1 cellular context compared by ENCODE assay signal in the genomic region with DNA sequence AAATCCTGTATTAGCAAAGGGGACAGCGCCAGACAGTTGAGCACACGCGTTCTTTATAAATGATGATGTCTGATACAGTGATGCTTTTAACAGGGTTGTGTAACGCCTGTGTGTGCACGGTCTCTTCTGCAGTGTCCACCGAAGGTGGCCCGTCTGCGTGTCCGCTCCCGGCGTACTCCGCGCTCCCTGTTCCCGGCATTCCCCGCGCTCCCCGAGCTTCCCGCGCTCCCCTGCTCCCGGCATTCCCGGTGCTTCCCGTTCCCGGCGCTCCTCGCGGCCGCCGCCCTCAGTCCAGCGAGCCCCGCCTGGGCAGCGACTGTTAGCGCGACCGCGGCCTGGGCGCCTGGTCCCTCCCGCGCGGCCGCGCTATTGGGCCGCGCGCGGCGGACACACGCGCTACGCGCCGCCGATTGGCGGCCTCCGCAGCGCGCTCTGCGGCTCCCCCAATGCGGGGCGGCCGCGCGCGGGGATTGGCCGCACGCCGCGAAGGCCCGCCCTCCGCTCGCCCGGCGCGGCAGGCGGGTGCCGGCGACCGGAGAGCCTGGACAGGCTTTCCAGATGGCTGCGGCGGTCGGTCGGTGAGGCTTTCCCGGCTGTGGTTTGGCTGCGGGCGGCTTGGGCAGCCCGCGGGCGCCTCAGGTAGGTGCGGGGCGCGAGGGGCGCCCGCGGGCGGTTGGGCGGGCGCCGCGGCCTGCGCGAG.
TF ChIP-seq lines count a peak whose summit lies in the region.

A gene (plus strand): TSS at position 497 of the 700 bp plus-strand sequence. CDS start 5,723 bp downstream, outside the sequence.

TF ChIP-seq in HepG2, 621 proteins besides CTCF, POLR2A, EP300 and RAD21 (continued from another document and continues in another):
- TF ChIP-seq, protein P1, sequence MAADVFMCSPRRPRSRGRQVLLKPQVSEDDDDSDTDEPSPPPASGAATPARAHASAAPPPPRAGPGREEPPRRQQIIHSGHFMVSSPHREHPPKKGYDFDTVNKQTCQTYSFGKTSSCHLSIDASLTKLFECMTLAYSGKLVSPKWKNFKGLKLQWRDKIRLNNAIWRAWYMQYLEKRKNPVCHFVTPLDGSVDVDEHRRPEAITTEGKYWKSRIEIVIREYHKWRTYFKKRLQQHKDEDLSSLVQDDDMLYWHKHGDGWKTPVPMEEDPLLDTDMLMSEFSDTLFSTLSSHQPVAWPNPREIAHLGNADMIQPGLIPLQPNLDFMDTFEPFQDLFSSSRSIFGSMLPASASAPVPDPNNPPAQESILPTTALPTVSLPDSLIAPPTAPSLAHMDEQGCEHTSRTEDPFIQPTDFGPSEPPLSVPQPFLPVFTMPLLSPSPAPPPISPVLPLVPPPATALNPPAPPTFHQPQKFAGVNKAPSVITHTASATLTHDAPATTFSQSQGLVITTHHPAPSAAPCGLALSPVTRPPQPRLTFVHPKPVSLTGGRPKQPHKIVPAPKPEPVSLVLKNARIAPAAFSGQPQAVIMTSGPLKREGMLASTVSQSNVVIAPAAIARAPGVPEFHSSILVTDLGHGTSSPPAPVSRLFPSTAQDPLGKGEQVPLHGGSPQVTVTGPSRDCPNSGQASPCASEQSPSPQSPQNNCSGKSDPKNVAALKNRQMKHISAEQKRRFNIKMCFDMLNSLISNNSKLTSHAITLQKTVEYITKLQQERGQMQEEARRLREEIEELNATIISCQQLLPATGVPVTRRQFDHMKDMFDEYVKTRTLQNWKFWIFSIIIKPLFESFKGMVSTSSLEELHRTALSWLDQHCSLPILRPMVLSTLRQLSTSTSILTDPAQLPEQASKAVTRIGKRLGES (CRISPR knock-in tag; IDR thresholded peaks at IDR 0.05; ENCODE audit: borderline replicate concordance): no peak
- TF ChIP-seq ZNF788 (CRISPR knock-in tag; IDR thresholded peaks at IDR 0.05; ENCODE audit: borderline replicate concordance): peak; percentile 93; the same call in 1 of the 2 replicates
- no peak for TF ChIP-seq ZNF644 (CRISPR knock-in tag; IDR thresholded peaks at IDR 0.05; ENCODE audit: low read depth)
- TF ChIP-seq ZFAT (CRISPR knock-in tag; conservative IDR thresholded peaks at IDR 0.05): no peak
- 0 out of 2 replicates have a peak, but pooled peaks have one; percentile 59 for TF ChIP-seq ZNF761 (CRISPR knock-in tag; conservative IDR thresholded peaks at IDR 0.05)
- TF ChIP-seq NKX3-1 (CRISPR knock-in tag; IDR thresholded peaks at IDR 0.05): peak; percentile 21; the same call in 1 of the 2 replicates
- TF ChIP-seq PHF8 (CRISPR knock-in tag; IDR thresholded peaks at IDR 0.05): peak; percentile 66
- peak; percentile 84; the same call in 1 of the 2 replicates for TF ChIP-seq KLF11 (CRISPR knock-in tag; IDR thresholded peaks at IDR 0.05)
- TF ChIP-seq ZNF660 (CRISPR knock-in tag; IDR thresholded peaks at IDR 0.05; ENCODE audit: borderline replicate concordance, low read depth): no peak
- TF ChIP-seq, protein P2, sequence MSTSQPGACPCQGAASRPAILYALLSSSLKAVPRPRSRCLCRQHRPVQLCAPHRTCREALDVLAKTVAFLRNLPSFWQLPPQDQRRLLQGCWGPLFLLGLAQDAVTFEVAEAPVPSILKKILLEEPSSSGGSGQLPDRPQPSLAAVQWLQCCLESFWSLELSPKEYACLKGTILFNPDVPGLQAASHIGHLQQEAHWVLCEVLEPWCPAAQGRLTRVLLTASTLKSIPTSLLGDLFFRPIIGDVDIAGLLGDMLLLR (CRISPR knock-in tag; IDR thresholded peaks at IDR 0.05): peak; percentile 82
- peak; percentile 87 for TF ChIP-seq RBFOX2 (IDR thresholded peaks at IDR 0.05; ENCODE audit: low read depth, low read length)
- TF ChIP-seq, protein P3, sequence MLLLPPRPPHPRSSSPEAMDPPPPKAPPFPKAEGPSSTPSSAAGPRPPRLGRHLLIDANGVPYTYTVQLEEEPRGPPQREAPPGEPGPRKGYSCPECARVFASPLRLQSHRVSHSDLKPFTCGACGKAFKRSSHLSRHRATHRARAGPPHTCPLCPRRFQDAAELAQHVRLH (CRISPR knock-in tag; IDR thresholded peaks at IDR 0.05; ENCODE audit: borderline replicate concordance, low read depth): peak; percentile 58; the same call in 1 of the 2 replicates
- no peak for TF ChIP-seq ZNF263 (CRISPR knock-in tag; IDR thresholded peaks at IDR 0.05)
- TF ChIP-seq, protein P4, sequence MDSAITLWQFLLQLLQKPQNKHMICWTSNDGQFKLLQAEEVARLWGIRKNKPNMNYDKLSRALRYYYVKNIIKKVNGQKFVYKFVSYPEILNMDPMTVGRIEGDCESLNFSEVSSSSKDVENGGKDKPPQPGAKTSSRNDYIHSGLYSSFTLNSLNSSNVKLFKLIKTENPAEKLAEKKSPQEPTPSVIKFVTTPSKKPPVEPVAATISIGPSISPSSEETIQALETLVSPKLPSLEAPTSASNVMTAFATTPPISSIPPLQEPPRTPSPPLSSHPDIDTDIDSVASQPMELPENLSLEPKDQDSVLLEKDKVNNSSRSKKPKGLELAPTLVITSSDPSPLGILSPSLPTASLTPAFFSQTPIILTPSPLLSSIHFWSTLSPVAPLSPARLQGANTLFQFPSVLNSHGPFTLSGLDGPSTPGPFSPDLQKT (CRISPR knock-in tag; IDR thresholded peaks at IDR 0.05; ENCODE audit: borderline replicate concordance): 0 out of 2 replicates have a peak, but pooled peaks have one; percentile 84
- peak; percentile 86; the same call in 1 of the 2 replicates for TF ChIP-seq ZNF83 (CRISPR knock-in tag; IDR thresholded peaks at IDR 0.05; ENCODE audit: borderline replicate concordance)
- TF ChIP-seq ZFP90 (CRISPR knock-in tag; IDR thresholded peaks at IDR 0.05; ENCODE audit: borderline replicate concordance): 0 out of 2 replicates have a peak, but pooled peaks have one; percentile 19
- 0 out of 2 replicates have a peak, but pooled peaks have one; percentile 55 for TF ChIP-seq SAFB2 (CRISPR knock-in tag; IDR thresholded peaks at IDR 0.05; ENCODE audit: borderline replicate concordance, low read depth)
- no peak for TF ChIP-seq POLR2AphosphoS2 (IDR thresholded peaks at IDR 0.05; ENCODE audit: low read depth, low read length)
- no peak; the same call in 1 of the 2 replicates for TF ChIP-seq ZNF441 (CRISPR knock-in tag; IDR thresholded peaks at IDR 0.05; ENCODE audit: borderline replicate concordance)
- TF ChIP-seq GATAD2A (CRISPR knock-in tag; IDR thresholded peaks at IDR 0.05): peak; percentile 67
- TF ChIP-seq THAP11 (CRISPR knock-in tag; IDR thresholded peaks at IDR 0.05): peak; percentile 93
- TF ChIP-seq ZNF766 (CRISPR knock-in tag; IDR thresholded peaks at IDR 0.05; ENCODE audit: borderline replicate concordance): peak; percentile 47; the same call in 1 of the 2 replicates
- TF ChIP-seq, protein P5, sequence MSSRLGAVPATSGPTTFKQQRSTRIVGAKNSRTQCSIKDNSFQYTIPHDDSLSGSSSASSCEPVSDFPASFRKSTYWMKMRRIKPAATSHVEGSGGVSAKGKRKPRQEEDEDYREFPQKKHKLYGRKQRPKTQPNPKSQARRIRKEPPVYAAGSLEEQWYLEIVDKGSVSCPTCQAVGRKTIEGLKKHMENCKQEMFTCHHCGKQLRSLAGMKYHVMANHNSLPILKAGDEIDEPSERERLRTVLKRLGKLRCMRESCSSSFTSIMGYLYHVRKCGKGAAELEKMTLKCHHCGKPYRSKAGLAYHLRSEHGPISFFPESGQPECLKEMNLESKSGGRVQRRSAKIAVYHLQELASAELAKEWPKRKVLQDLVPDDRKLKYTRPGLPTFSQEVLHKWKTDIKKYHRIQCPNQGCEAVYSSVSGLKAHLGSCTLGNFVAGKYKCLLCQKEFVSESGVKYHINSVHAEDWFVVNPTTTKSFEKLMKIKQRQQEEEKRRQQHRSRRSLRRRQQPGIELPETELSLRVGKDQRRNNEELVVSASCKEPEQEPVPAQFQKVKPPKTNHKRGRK (CRISPR knock-in tag; IDR thresholded peaks at IDR 0.05): no peak
- TF ChIP-seq YY1 (IDR thresholded peaks at IDR 0.05; ENCODE audit: insufficient read depth, insufficient replicate concordance, low read depth, low read length): peak; percentile 87
- peak; percentile 85; the same call in 1 of the 2 replicates for TF ChIP-seq AHR (CRISPR knock-in tag; IDR thresholded peaks at IDR 0.05)
- TF ChIP-seq ZEB1 (IDR thresholded peaks at IDR 0.05; ENCODE audit: insufficient replicate concordance, low read depth): no peak
- TF ChIP-seq, protein P6, sequence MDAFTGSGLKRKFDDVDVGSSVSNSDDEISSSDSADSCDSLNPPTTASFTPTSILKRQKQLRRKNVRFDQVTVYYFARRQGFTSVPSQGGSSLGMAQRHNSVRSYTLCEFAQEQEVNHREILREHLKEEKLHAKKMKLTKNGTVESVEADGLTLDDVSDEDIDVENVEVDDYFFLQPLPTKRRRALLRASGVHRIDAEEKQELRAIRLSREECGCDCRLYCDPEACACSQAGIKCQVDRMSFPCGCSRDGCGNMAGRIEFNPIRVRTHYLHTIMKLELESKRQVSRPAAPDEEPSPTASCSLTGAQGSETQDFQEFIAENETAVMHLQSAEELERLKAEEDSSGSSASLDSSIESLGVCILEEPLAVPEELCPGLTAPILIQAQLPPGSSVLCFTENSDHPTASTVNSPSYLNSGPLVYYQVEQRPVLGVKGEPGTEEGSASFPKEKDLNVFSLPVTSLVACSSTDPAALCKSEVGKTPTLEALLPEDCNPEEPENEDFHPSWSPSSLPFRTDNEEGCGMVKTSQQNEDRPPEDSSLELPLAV (CRISPR knock-in tag; conservative IDR thresholded peaks at IDR 0.05; ENCODE audit: low read depth): no peak
- TF ChIP-seq CC2D1A (CRISPR knock-in tag; IDR thresholded peaks at IDR 0.05): 0 out of 2 replicates have a peak, but pooled peaks have one; percentile 58
- no peak for TF ChIP-seq ELF4 (CRISPR knock-in tag; IDR thresholded peaks at IDR 0.05; ENCODE audit: borderline replicate concordance)
- peak; percentile 93 for TF ChIP-seq ARNT2 (CRISPR knock-in tag; IDR thresholded peaks at IDR 0.05; ENCODE audit: low read depth)
- TF ChIP-seq NRL (CRISPR knock-in tag; IDR thresholded peaks at IDR 0.05; ENCODE audit: borderline replicate concordance): peak; percentile 63; the same call in 1 of the 2 replicates
- no peak for TF ChIP-seq NBN (conservative IDR thresholded peaks at IDR 0.05)
- TF ChIP-seq, protein P7, sequence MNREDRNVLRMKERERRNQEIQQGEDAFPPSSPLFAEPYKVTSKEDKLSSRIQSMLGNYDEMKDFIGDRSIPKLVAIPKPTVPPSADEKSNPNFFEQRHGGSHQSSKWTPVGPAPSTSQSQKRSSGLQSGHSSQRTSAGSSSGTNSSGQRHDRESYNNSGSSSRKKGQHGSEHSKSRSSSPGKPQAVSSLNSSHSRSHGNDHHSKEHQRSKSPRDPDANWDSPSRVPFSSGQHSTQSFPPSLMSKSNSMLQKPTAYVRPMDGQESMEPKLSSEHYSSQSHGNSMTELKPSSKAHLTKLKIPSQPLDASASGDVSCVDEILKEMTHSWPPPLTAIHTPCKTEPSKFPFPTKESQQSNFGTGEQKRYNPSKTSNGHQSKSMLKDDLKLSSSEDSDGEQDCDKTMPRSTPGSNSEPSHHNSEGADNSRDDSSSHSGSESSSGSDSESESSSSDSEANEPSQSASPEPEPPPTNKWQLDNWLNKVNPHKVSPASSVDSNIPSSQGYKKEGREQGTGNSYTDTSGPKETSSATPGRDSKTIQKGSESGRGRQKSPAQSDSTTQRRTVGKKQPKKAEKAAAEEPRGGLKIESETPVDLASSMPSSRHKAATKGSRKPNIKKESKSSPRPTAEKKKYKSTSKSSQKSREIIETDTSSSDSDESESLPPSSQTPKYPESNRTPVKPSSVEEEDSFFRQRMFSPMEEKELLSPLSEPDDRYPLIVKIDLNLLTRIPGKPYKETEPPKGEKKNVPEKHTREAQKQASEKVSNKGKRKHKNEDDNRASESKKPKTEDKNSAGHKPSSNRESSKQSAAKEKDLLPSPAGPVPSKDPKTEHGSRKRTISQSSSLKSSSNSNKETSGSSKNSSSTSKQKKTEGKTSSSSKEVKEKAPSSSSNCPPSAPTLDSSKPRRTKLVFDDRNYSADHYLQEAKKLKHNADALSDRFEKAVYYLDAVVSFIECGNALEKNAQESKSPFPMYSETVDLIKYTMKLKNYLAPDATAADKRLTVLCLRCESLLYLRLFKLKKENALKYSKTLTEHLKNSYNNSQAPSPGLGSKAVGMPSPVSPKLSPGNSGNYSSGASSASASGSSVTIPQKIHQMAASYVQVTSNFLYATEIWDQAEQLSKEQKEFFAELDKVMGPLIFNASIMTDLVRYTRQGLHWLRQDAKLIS (CRISPR knock-in tag; IDR thresholded peaks at IDR 0.05): peak; percentile 55; the same call in 1 of the 2 replicates
- TF ChIP-seq DNMT3B (CRISPR knock-in tag; conservative IDR thresholded peaks at IDR 0.05): no peak
- peak; percentile 72 for TF ChIP-seq ZNF552 (CRISPR knock-in tag; IDR thresholded peaks at IDR 0.05; ENCODE audit: borderline replicate concordance)
- TF ChIP-seq, protein P8, sequence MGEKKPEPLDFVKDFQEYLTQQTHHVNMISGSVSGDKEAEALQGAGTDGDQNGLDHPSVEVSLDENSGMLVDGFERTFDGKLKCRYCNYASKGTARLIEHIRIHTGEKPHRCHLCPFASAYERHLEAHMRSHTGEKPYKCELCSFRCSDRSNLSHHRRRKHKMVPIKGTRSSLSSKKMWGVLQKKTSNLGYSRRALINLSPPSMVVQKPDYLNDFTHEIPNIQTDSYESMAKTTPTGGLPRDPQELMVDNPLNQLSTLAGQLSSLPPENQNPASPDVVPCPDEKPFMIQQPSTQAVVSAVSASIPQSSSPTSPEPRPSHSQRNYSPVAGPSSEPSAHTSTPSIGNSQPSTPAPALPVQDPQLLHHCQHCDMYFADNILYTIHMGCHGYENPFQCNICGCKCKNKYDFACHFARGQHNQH (CRISPR knock-in tag; IDR thresholded peaks at IDR 0.05): peak; percentile 87
- TF ChIP-seq, protein P9, sequence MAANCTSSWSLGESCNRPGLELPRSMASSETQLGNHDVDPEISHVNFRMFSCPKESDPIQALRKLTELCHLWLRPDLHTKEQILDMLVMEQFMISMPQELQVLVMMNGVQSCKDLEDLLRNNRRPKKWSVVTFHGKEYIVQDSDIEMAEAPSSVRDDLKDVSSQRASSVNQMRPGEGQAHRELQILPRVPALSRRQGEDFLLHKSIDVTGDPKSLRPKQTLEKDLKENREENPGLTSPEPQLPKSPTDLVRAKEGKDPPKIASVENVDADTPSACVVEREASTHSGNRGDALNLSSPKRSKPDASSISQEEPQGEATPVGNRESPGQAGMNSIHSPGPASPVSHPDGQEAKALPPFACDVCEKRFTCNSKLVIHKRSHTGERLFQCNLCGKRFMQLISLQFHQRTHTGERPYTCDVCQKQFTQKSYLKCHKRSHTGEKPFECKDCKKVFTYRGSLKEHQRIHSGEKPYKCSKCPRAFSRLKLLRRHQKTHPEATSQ (CRISPR knock-in tag; IDR thresholded peaks at IDR 0.05; ENCODE audit: borderline replicate concordance): no peak
- TF ChIP-seq SSRP1 (CRISPR knock-in tag; IDR thresholded peaks at IDR 0.05): no peak
- no peak for TF ChIP-seq ZBTB1 (CRISPR knock-in tag; IDR thresholded peaks at IDR 0.05; ENCODE audit: borderline replicate concordance)
- no peak for TF ChIP-seq ZNF678 (CRISPR knock-in tag; IDR thresholded peaks at IDR 0.05)
- TF ChIP-seq ZNF883 (CRISPR knock-in tag; IDR thresholded peaks at IDR 0.05; ENCODE audit: not compliant biosample characterization): no peak
